ENCODE assay signal across 18 cellular contexts in the genomic region with DNA sequence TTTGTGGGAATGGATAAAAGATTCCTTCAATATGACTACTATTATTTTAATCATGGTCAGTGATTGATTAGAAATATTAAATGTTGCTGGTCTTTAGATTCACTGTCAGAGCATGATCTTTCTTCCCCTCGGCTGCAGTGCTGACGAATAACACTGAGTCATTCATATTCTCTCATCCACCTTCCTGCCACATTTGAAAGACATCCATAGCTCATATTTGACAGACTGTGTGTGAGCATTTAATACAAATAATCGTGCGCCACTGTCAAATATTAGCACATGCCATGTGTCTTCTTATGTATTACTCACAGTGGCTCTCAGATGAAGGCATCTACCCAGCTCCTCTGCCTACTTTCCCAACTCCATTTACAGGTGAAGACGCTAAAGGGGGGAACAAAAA.
DNase-seq lines count a peak whose midpoint lies in the region; ATAC-seq and TF ChIP-seq lines count a peak whose summit lies in the region.
"Had no signal": no experiment of that assay in that cellular context is flagged by ENCODE, and none has a peak within 500 bp of the region (broad histone marks: within the 10 kb centered on the region; RNA-seq: fewer than 3 reads in every experiment).

No MANE protein-coding gene starts in this region.

- H3K9me3 ChIP-seq in RWPE2 (ENCODE audit: severe bottlenecking): no peaks in the 10 kb centered on the region
- H3K9me3 ChIP-seq in right cardiac atrium (ENCODE audit: control insufficient read depth, low read length): no peaks in the 10 kb centered on the region

- no peak overlapping the region for H4K8ac ChIP-seq in mesendoderm (ENCODE audit: low read depth, low read length)

- TF ChIP-seq CTCF in RWPE2 (IDR thresholded peaks at IDR 0.05; ENCODE audit: poor library complexity, severe bottlenecking) (no peak), epithelial cell of esophagus (IDR thresholded peaks at IDR 0.05; ENCODE audit: insufficient read depth, low read depth, low read length, missing control alignments) (no peak)

- peaks cover 5% of the 10 kb centered on the region for H3K4me1 ChIP-seq in RWPE2 (ENCODE audit: insufficient read depth, poor library complexity, severe bottlenecking)
- H3K4me1 ChIP-seq in mesendoderm (ENCODE audit: control insufficient read depth, low read depth, low read length): no peaks in the 10 kb centered on the region
- H3K4me1 ChIP-seq in right cardiac atrium (ENCODE audit: control insufficient read depth, insufficient read depth, low read length): peaks cover 4% of the 10 kb centered on the region

- DNase-seq in stimulated activated naive CD8-positive, alpha-beta T cell treated with anti-CD3 and anti-CD28 coated beads, Interleukin-15, Interleukin-2, amounts not matched to agents 100 U/mL and 50 U/mL, for 24 hours: no peak
- no peak for DNase-seq in stimulated activated naive CD8-positive, alpha-beta T cell treated with anti-CD3 and anti-CD28 coated beads, Interleukin-15, amount 100 ng/mL, for 72 hours
- DNase-seq in RWPE2 (ENCODE audit: low spot score) (no peak), epithelial cell of esophagus (ENCODE audit: low read depth) (peak; percentile 73), putamen (ENCODE audit: low spot score) (no peak), mesendoderm (no peak), right cardiac atrium (no peak)
- DNase-seq: Calu3; CD4-positive, alpha-beta T cell; KBM-7; NCI-H1092 treated with DMSO at 0.1 percent for 48 hours; NCI-H187; NCI-H748 treated with DMSO at 0.1 percent for 48 hours; SIG-M5 had no signal

- no peak overlapping the region for H3K56ac ChIP-seq in mesendoderm (ENCODE audit: low read length)

- H2BK15ac ChIP-seq in mesendoderm (replicated peaks; ENCODE audit: low read depth): no peak overlapping the region

- H3K27ac ChIP-seq in RWPE2 (ENCODE audit: poor library complexity, severe bottlenecking): no peak overlapping the region
- H3K27ac ChIP-seq in mesendoderm (ENCODE audit: low read depth, low read length): no peak overlapping the region
- H3K27ac ChIP-seq in right cardiac atrium (ENCODE audit: low read length): no peak overlapping the region
- H3K27ac ChIP-seq: HL-60 had no signal

- H3K4me2 ChIP-seq in mesendoderm (ENCODE audit: low read length): no peak overlapping the region

- no peaks in the 10 kb centered on the region for H3K9me3 Mint-ChIP-seq in stimulated activated naive CD8-positive, alpha-beta T cell treated with anti-CD3 and anti-CD28 coated beads, Interleukin-15, amount 100 ng/mL, for 72 hours
- H3K9me3 Mint-ChIP-seq: CD4-positive, alpha-beta T cell had no signal

- no peaks in the 10 kb centered on the region for H3K79me2 ChIP-seq in mesendoderm (ENCODE audit: control insufficient read depth, insufficient read depth, low read length)

- H2AK5ac ChIP-seq in mesendoderm (ENCODE audit: low read length): no peak overlapping the region

- H3K4ac ChIP-seq in mesendoderm (ENCODE audit: low read depth, low read length): no peak overlapping the region

- intact Hi-C loops in right cardiac atrium (cut with DNase I): no loop called here

- H3K4me3 Mint-ChIP-seq in stimulated activated naive CD8-positive, alpha-beta T cell treated with anti-CD3 and anti-CD28 coated beads, Interleukin-15, amount 100 ng/mL, for 72 hours: no peak overlapping the region
- H3K4me3 Mint-ChIP-seq: B cell; CD4-positive, alpha-beta T cell had no signal

- no peak overlapping the region for H3K9ac ChIP-seq in mesendoderm (ENCODE audit: low read length)

- H4K5ac ChIP-seq in mesendoderm (ENCODE audit: low read length): no peak overlapping the region

- no peak overlapping the region for H2BK120ac ChIP-seq in mesendoderm (ENCODE audit: low read depth, low read length)

- peak; percentile 21 for ATAC-seq in stimulated activated naive CD8-positive, alpha-beta T cell treated with anti-CD3 and anti-CD28 coated beads, Interleukin-15, Interleukin-2, amounts not matched to agents 100 U/mL and 50 U/mL, for 24 hours
- ATAC-seq in stimulated activated naive CD8-positive, alpha-beta T cell treated with anti-CD3 and anti-CD28 coated beads, Interleukin-15, amount 100 ng/mL, for 72 hours: no peak
- ATAC-seq in RWPE2 (ENCODE audit: low read depth) (peak; percentile 90), right cardiac atrium (no peak), HG02884 (IDR thresholded peaks at IDR 0.05; ENCODE audit: unreplicated experiment) (no peak)
- ATAC-seq: Panc1 had no signal

- no CpG with 5 or more reads among the region's 5 CpGs for WGBS in mesendoderm (ENCODE audit: extremely low coverage, insufficient coverage, low lambda C conversion rate)
- 93% methylated on average over 5 of the region's 5 CpGs for WGBS in right cardiac atrium

- H3K4me3 ChIP-seq in RWPE2 (ENCODE audit: severe bottlenecking) (no peak overlapping the region), epithelial cell of esophagus (ENCODE audit: low read length) (no peak overlapping the region), mesendoderm (ENCODE audit: low read length) (no peak overlapping the region), right cardiac atrium (ENCODE audit: low read length) (no peak overlapping the region)

- no peaks in the 10 kb centered on the region for H3K79me1 ChIP-seq in mesendoderm (ENCODE audit: low read length)

- H3K36me3 ChIP-seq in RWPE2 (ENCODE audit: low read depth): no peaks in the 10 kb centered on the region
- no peaks in the 10 kb centered on the region for H3K36me3 ChIP-seq in mesendoderm (ENCODE audit: control insufficient read depth, insufficient read depth, low read length)

- H3K27me3 ChIP-seq in RWPE2 (ENCODE audit: insufficient read depth, poor library complexity, severe bottlenecking) (no peaks in the 10 kb centered on the region), mesendoderm (ENCODE audit: insufficient read depth, low read length, poor library complexity) (no peaks in the 10 kb centered on the region), right cardiac atrium (ENCODE audit: control insufficient read depth, insufficient read depth) (no peaks in the 10 kb centered on the region)

- no peak overlapping the region for H3K18ac ChIP-seq in mesendoderm (ENCODE audit: low read length)

- H3K27me3 Mint-ChIP-seq in stimulated activated naive CD8-positive, alpha-beta T cell treated with anti-CD3 and anti-CD28 coated beads, Interleukin-15, amount 100 ng/mL, for 72 hours: no peaks in the 10 kb centered on the region
- H3K27me3 Mint-ChIP-seq: B cell; CD4-positive, alpha-beta T cell had no signal

- no peak overlapping the region for H3K27ac Mint-ChIP-seq in stimulated activated naive CD8-positive, alpha-beta T cell treated with anti-CD3 and anti-CD28 coated beads, Interleukin-15, amount 100 ng/mL, for 72 hours
- H3K27ac Mint-ChIP-seq: B cell; CD4-positive, alpha-beta T cell had no signal

- H3K4me1 Mint-ChIP-seq in stimulated activated naive CD8-positive, alpha-beta T cell treated with anti-CD3 and anti-CD28 coated beads, Interleukin-15, amount 100 ng/mL, for 72 hours: peaks cover 25% of the 10 kb centered on the region

- no peak overlapping the region for H2BK5ac ChIP-seq in mesendoderm (ENCODE audit: low read length)

- no peak overlapping the region for H3K23ac ChIP-seq in mesendoderm (ENCODE audit: low read length)

Comparison
In these comparisons a context has a peak if more than half of its experiments do, and no peak if none do; other contexts are left out.
1. ATAC-seq: peak in stimulated activated naive CD8-positive, alpha-beta T cell treated with anti-CD3 and anti-CD28 coated beads, Interleukin-15, Interleukin-2, amounts not matched to agents 100 U/mL and 50 U/mL, for 24 hours (single experiment) and RWPE2 (single experiment); none in stimulated activated naive CD8-positive, alpha-beta T cell treated with anti-CD3 and anti-CD28 coated beads, Interleukin-15, amount 100 ng/mL, for 72 hours (single experiment), right cardiac atrium (0 of 2) and HG02884 (single experiment).